7 cellular contexts compared by ENCODE assay signal in genomic region chr19:18058208-18059009, GRCh38. TPM values are rescaled to one million over a fixed set of nuclear protein-coding genes. Genes with fewer than 3 reads are reported as not detected.
A peak's percentile ranks its signal among the peaks of the same experiment; 100 is the strongest.
DNase-seq lines count a peak whose midpoint lies in the region; ATAC-seq and TF ChIP-seq lines count a peak whose summit lies in the region.

No MANE protein-coding gene starts in this region.

- H3K27me3 Mint-ChIP-seq in progenitor cell of endocrine pancreas = peaks cover 19% of the 10 kb centered on the region

- TF ChIP-seq CTCF in GM13976 (IDR thresholded peaks at IDR 0.05; ENCODE audit: borderline replicate concordance, control extremely low read depth, extremely low read depth, insufficient read depth, missing control alignments) (peak; percentile 78), progenitor cell of endocrine pancreas (IDR thresholded peaks at IDR 0.05; ENCODE audit: unreplicated experiment) (peak; percentile 96), transverse colon (IDR thresholded peaks at IDR 0.05) (peak; percentile 94 to 99 (median 96))

- peak overlapping the region in 1 of 4 donors; percentile 17 for H3K4me3 ChIP-seq in transverse colon

- H3K4me3 Mint-ChIP-seq in progenitor cell of endocrine pancreas (ENCODE audit: low read depth) = peak overlapping the region; percentile 53

- ATAC-seq in left ventricle myocardium superior = peak; percentile 92

- no peaks in the 10 kb centered on the region for H3K36me3 ChIP-seq in transverse colon

- peak overlapping the region; percentile 56 for H3K27ac Mint-ChIP-seq in progenitor cell of endocrine pancreas

- no peak for TF ChIP-seq POLR2A in transverse colon (IDR thresholded peaks at IDR 0.05)

- peak; percentile 93 for DNase-seq in GM13976 (ENCODE audit: low spot score)
- DNase-seq in NCI-H1092 (lab: John Stamatoyannopoulos, UW) = peak; percentile 43
- peak; percentile 57 to 77 (median 74) for DNase-seq in T-helper 1 cell
- DNase-seq in amniotic epithelial cell (ENCODE audit: low read depth) = peak; percentile 54
- DNase-seq in left ventricle myocardium superior = peak; percentile 88
- peak; percentile 79 for DNase-seq in progenitor cell of endocrine pancreas (ENCODE audit: low spot score, unreplicated experiment)
- peak; percentile 81 for DNase-seq in transverse colon

- peak overlapping the region; percentile 66 to 81 (median 78) for H3K27ac ChIP-seq in transverse colon

- WGBS in transverse colon (ENCODE audit: low coverage in 1 of 2), 2 donors = 4 to 6% methylated on average over 5 to 34 of the region's 34 CpGs

- no peaks in the 10 kb centered on the region for H3K4me1 Mint-ChIP-seq in progenitor cell of endocrine pancreas (ENCODE audit: low read depth)

- TF ChIP-seq EP300 in transverse colon (IDR thresholded peaks at IDR 0.05; ENCODE audit: low read depth) = no peak

- no peaks in the 10 kb centered on the region for H3K36me3 Mint-ChIP-seq in progenitor cell of endocrine pancreas (ENCODE audit: insufficient read depth)

- H3K4me1 ChIP-seq in transverse colon = peaks cover 0 to 13% (median 12%) of the 10 kb centered on the region in 4 donors

- in situ Hi-C loops in GM13976 (cut with MboI; ENCODE audit: low sequenced_read_pairs, unreplicated experiment) (loop anchor here (5.0 to 25.0 kb wide), 2 partner anchors 41 to 121 kb away; partner anchors contain the start of gene CCDC124), transverse colon (cut with MboI; ENCODE audit: low pct_ligation_motif_present in 1 of 4, low pct_unique_long_range_greater_than_20kb in 1 of 4, low sequenced_read_pairs in 3 of 4) (loop anchor here (5.0 to 25.0 kb wide), 5 partner anchors 51 to 124 kb away; partner anchors contain the start of genes CCDC124 (in 3 of the 4) and ARRDC2 (in 2 of the 4))

- no peaks in the 10 kb centered on the region for H3K9me3 ChIP-seq in transverse colon

- peaks cover 3% of the 10 kb centered on the region for H3K27me3 ChIP-seq in transverse colon

- no peaks in the 10 kb centered on the region for H3K9me3 Mint-ChIP-seq in progenitor cell of endocrine pancreas (ENCODE audit: low read depth)

- intact Hi-C loops in left ventricle myocardium superior (cut with micrococcal nuclease) (no loop called here), transverse colon (cut with DNase I; ENCODE audit: low total_unique reads) (loop anchor here (2.0 kb wide), 1 partner anchor 52 kb away; no protein-coding TSS in a partner anchor)

RNA-seq across cellular contexts. Expression of gene IL12RB1, which starts 28.3 kb away (rescaled TPM):
- total RNA-seq in left ventricle myocardium superior = 0.94 TPM
- total RNA-seq in progenitor cell of endocrine pancreas = not detected in 2 replicates
- 1 to 10 TPM in 1 of 4 donors, under 1 TPM in 1, not detected in 2; 0.55 to 2.1 TPM for total RNA-seq in transverse colon

RNA-seq across cellular contexts. Expression of gene MAST3, which starts 39.2 kb away (rescaled TPM):
- total RNA-seq in left ventricle myocardium superior = 5.6 TPM
- total RNA-seq in progenitor cell of endocrine pancreas = 10.7 and 11.1 TPM in 2 replicates
- total RNA-seq in transverse colon = 10 to 100 TPM; 27.2 to 53.5 (median 32.7) TPM

RNA-seq across cellular contexts. Expression of gene ARRDC2, which starts 50.4 kb away (rescaled TPM):
- total RNA-seq in left ventricle myocardium superior (17.9 TPM), progenitor cell of endocrine pancreas (3.3 and 4.3 TPM in 2 replicates), transverse colon (10 to 100 TPM; 28.9 to 69.6 (median 42.7) TPM)

Comparison
In these comparisons a context has a peak if more than half of its experiments do, and no peak if none do; other contexts are left out.
1. DNase-seq: peak in every context shown above with its lines; median percentile 93 in GM13976; 88 in left ventricle myocardium superior; 81 in transverse colon; 79 in progenitor cell of endocrine pancreas; 74 in T-helper 1 cell; 54 in amniotic epithelial cell; 43 in NCI-H1092.